In the genomic region with DNA sequence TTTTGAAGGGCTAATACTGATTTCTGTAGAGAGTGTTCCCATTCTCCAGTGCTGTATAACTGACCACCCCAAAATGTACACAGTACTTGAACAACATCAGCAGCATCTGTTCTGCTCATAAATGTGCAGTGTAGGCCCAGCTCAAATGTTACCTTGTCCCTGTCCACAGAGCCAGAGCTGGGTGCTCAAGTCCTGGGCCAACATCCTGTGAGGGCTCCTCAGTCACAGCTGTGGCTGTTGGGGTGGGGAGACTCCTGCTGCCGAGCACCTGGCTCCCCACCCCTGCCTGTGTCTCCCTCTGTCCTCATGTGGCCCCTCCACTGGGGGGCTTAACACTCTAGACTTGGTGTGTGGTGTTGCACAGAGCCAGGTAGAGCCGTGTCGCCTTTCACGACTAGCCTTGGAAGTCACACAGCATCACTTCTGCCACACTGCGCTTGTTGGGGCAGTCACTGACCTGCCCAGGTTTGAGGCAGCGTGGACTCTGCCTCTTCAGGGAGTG, we compare ENCODE assay signal across 19 cellular contexts. TPM values are rescaled to one million over a fixed set of nuclear protein-coding genes. Genes with fewer than 3 reads are reported as not detected.
DNase-seq lines count a peak whose midpoint lies in the region; ATAC-seq, FAIRE-seq and TF ChIP-seq lines count a peak whose summit lies in the region.
"Had no signal": no experiment of that assay in that cellular context is flagged by ENCODE, and none has a peak within 500 bp of the region (broad histone marks: within the 10 kb centered on the region; RNA-seq: fewer than 3 reads in every experiment).

No MANE protein-coding gene starts in this region.

- H3K4me1 Mint-ChIP-seq in CD4-positive, alpha-beta T cell (ENCODE audit: low read depth) = peaks cover 15% of the 10 kb centered on the region
- H3K4me1 Mint-ChIP-seq in CD8-positive, alpha-beta memory T cell = peaks cover 25 to 32% (median 26%) of the 10 kb centered on the region in 3 donors
- peaks cover 8 to 68% (median 36%) of the 10 kb centered on the region in 4 donors for H3K4me1 Mint-ChIP-seq in naive thymus-derived CD8-positive, alpha-beta T cell

- H3K9me3 ChIP-seq in CD4-positive, alpha-beta T cell (ENCODE audit: control insufficient read depth, low read length) = no peaks in the 10 kb centered on the region
- H3K9me3 ChIP-seq in CD8-positive, alpha-beta memory T cell (ENCODE audit: low read length) = no peaks in the 10 kb centered on the region
- no peaks in the 10 kb centered on the region for H3K9me3 ChIP-seq in K562 (replicated peaks; ENCODE audit: control insufficient read depth, insufficient read depth, low read depth, low read length)

- peak overlapping the region; percentile 65 for H3K27ac Mint-ChIP-seq in CD4-positive, alpha-beta T cell
- peak overlapping the region in 5 of 8 donors; percentile 11 to 88 (median 24) for H3K27ac Mint-ChIP-seq in CD8-positive, alpha-beta memory T cell
- H3K27ac Mint-ChIP-seq in naive thymus-derived CD8-positive, alpha-beta T cell = peak overlapping the region in 8 of 10 donors; percentile 35 to 94 (median 56)

- in situ Hi-C loops in K562 (cut with MboI) = no loop called here

- H3K9me1 ChIP-seq in K562 (ENCODE audit: control insufficient read depth, insufficient read depth, low read length) = no peaks in the 10 kb centered on the region

- WGBS in K562 (ENCODE audit: insufficient coverage, low coverage, missing lambda C conversion rate) = 80% methylated on average over 6 of the region's 6 CpGs

- H3K79me2 ChIP-seq in K562 (ENCODE audit: control insufficient read depth, insufficient read depth, low read length) = no peaks in the 10 kb centered on the region; the same call in 2 of the 3 replicates

- no TSS peak for BruUV-seq in K562 (replicated peaks; lab: Mats Ljungman, UMichigan)

- H3K9me3 Mint-ChIP-seq in CD4-positive, alpha-beta T cell = no peaks in the 10 kb centered on the region
- H3K9me3 Mint-ChIP-seq in CD8-positive, alpha-beta memory T cell = no peaks in the 10 kb centered on the region
- H3K9me3 Mint-ChIP-seq in naive thymus-derived CD8-positive, alpha-beta T cell = peaks cover 0 to 6% (median 0%) of the 10 kb centered on the region in 9 donors

- DNase-seq in CD4-positive, alpha-beta T cell = no peak
- no peak for DNase-seq in CD8-positive, alpha-beta memory T cell
- no peak for DNase-seq in K562 (ENCODE audit: extremely low read depth in 1 of 4, low spot score in 3 of 4)
- DNase-seq in naive thymus-derived CD8-positive, alpha-beta T cell = no peak
- DNase-seq in germinal center (ENCODE audit: low spot score) = no peak
- DNase-seq: ACHN; C1 segment of cervical spinal cord; COR-L47; DMS 273 treated with DMSO at 0.1 percent for 48 hours; GDM1; HCEC 1CT; NCI-H1105 treated with DMSO at 0.1 percent for 48 hours; NCI-H1694; NCI-H2081 treated with DMSO at 0.1 percent for 48 hours; NCI-H510A; NCI-H748 treated with DMSO at 0.1 percent for 48 hours; NK-92 treated with Interleukin-12 subunit alpha and Interleukin-12 subunit beta, amount 100 ng/mL, for 24 hours had no signal

- no peak for TF ChIP-seq POLR2A in K562 (conservative IDR thresholded peaks at IDR 0.05)

- no peaks in the 10 kb centered on the region for H3K4me1 ChIP-seq in CD8-positive, alpha-beta memory T cell (ENCODE audit: insufficient read depth, low read length)
- peaks cover 0 to 4% of the 10 kb centered on the region in 2 experiments; a peak in 2 of 5 replicates for H3K4me1 ChIP-seq in K562 (replicated peaks in 1 of 2; ENCODE audit: control insufficient read depth in 2 of 2, insufficient read depth in 2 of 2, low read length in 2 of 2)

- H4K20me1 ChIP-seq in K562 (replicated peaks; ENCODE audit: control insufficient read depth, insufficient read depth, low read length) = no peaks in the 10 kb centered on the region

- no peak for TF ChIP-seq CTCF in CD4-positive, alpha-beta T cell (IDR thresholded peaks at IDR 0.05)
- no peak for TF ChIP-seq CTCF in K562 (IDR thresholded peaks at IDR 0.05 in 2 of 3, conservative IDR thresholded peaks at IDR 0.05 in 1 of 3; ENCODE audit: insufficient read depth in 2 of 3, low read depth in 1 of 3, low read length in 3 of 3)

- peaks cover 92% of the 10 kb centered on the region for H3K36me3 Mint-ChIP-seq in CD4-positive, alpha-beta T cell (ENCODE audit: low read depth)
- H3K36me3 Mint-ChIP-seq in CD8-positive, alpha-beta memory T cell = peaks cover 22 to 89% (median 23%) of the 10 kb centered on the region in 3 donors
- H3K36me3 Mint-ChIP-seq in naive thymus-derived CD8-positive, alpha-beta T cell = peaks cover 19 to 78% (median 37%) of the 10 kb centered on the region in 3 donors

- no peak overlapping the region for H3K27ac ChIP-seq in CD4-positive, alpha-beta T cell (ENCODE audit: low read depth, low read length)
- H3K27ac ChIP-seq in CD8-positive, alpha-beta memory T cell (ENCODE audit: low read depth, low read length) = no peak overlapping the region
- no peak overlapping the region for H3K27ac ChIP-seq in K562 (ENCODE audit: extremely low read depth, low read depth, low read length)

- no peak overlapping the region for H3K4me3 ChIP-seq in CD8-positive, alpha-beta memory T cell (ENCODE audit: low read length)
- no peak overlapping the region for H3K4me3 ChIP-seq in K562

- CTCF ChIA-PET in CD4-positive, alpha-beta T cell (lab: Charles Lee) = no interaction called here
- CTCF ChIA-PET in CD8-positive, alpha-beta memory T cell (lab: Charles Lee) = no interaction called here
- CTCF ChIA-PET in K562 (lab: Yijun Ruan, JAX; ENCODE audit: low intra/inter-chr PET ratio) = no interaction called here

- FAIRE-seq in K562 (lab: Jason Lieb, UNC) = no peak

- no peak overlapping the region for H2AFZ ChIP-seq in K562 (ENCODE audit: low read depth, low read length)

- ATAC-seq in CD4-positive, alpha-beta T cell (ENCODE audit: poor library complexity) = no peak
- ATAC-seq in K562 (peak; percentile 32; the same call in 2 of the 3 replicates), GM19328 (IDR thresholded peaks at IDR 0.05; ENCODE audit: unreplicated experiment) (no peak), HG02938 (IDR thresholded peaks at IDR 0.05; ENCODE audit: unreplicated experiment) (no peak)
- ATAC-seq in naive thymus-derived CD8-positive, alpha-beta T cell = no peak

- no peaks in the 10 kb centered on the region for H3K27me3 Mint-ChIP-seq in CD4-positive, alpha-beta T cell
- no peaks in the 10 kb centered on the region for H3K27me3 Mint-ChIP-seq in CD8-positive, alpha-beta memory T cell
- no peaks in the 10 kb centered on the region for H3K27me3 Mint-ChIP-seq in naive thymus-derived CD8-positive, alpha-beta T cell

- H3K9ac ChIP-seq in K562 (ENCODE audit: insufficient read depth in 1 of 2, low read depth in 2 of 2, low read length in 2 of 2) = peak overlapping the region in 1 of 2 experiments; percentile 57; a peak in 2 of 4 replicates

- TF ChIP-seq EP300 in K562 (IDR thresholded peaks at IDR 0.05; ENCODE audit: low read length) = no peak

- POLR2A ChIA-PET in CD4-positive, alpha-beta T cell (lab: Charles Lee) = interaction anchor here (1.1 kb wide), 1 partner anchor 26 kb away, joined by 3 read pairs; no protein-coding TSS in a partner anchor
- POLR2A ChIA-PET in CD8-positive, alpha-beta memory T cell (lab: Charles Lee) = no interaction called here
- POLR2A ChIA-PET in K562 (lab: Yijun Ruan, JAX) = interaction anchor here (0.7 to 3.0 kb wide), 4 partner anchors 9 to 22 kb away, joined by 3 to 17 read pairs (median 5); no protein-coding TSS in a partner anchor
- POLR2A ChIA-PET in naive thymus-derived CD8-positive, alpha-beta T cell (lab: Charles Lee) = interaction anchor here (1.0 kb wide), 1 partner anchor 65 kb away, joined by 3 read pairs; no protein-coding TSS in a partner anchor

- no peak overlapping the region for H3K4me2 ChIP-seq in K562 (ENCODE audit: insufficient read depth, low read length)

- H3K4me3 Mint-ChIP-seq in CD4-positive, alpha-beta T cell = no peak overlapping the region
- no peak overlapping the region for H3K4me3 Mint-ChIP-seq in CD8-positive, alpha-beta memory T cell
- H3K4me3 Mint-ChIP-seq in naive thymus-derived CD8-positive, alpha-beta T cell = peak overlapping the region in 1 of 10 donors; percentile 34

- TF ChIP-seq RAD21 in K562 (CRISPR knock-in tag; conservative IDR thresholded peaks at IDR 0.05 in 1 of 2, IDR thresholded peaks at IDR 0.05 in 1 of 2) = no peak

- H3K27me3 ChIP-seq in CD4-positive, alpha-beta T cell (ENCODE audit: control insufficient read depth, insufficient read depth, low read length) = no peaks in the 10 kb centered on the region
- H3K27me3 ChIP-seq in CD8-positive, alpha-beta memory T cell (ENCODE audit: insufficient read depth, low read length, poor library complexity, severe bottlenecking) = no peaks in the 10 kb centered on the region
- H3K27me3 ChIP-seq in K562 (ENCODE audit: control insufficient read depth in 2 of 2, insufficient read depth in 2 of 2, low read length in 2 of 2) = no peaks in the 10 kb centered on the region

- H3K36me3 ChIP-seq in CD8-positive, alpha-beta memory T cell (ENCODE audit: insufficient read depth, low read length) = peaks cover 44% of the 10 kb centered on the region
- peaks cover 49% of the 10 kb centered on the region; the same call in 1 of the 3 replicates for H3K36me3 ChIP-seq in K562 (ENCODE audit: control insufficient read depth, insufficient read depth, low read length)

- intact Hi-C loops in CD4-positive, alpha-beta T cell (cut with DNase I, micrococcal nuclease) = no loop called here
- intact Hi-C loops in K562 (cut with micrococcal nuclease) = no loop called here

RNA-seq across cellular contexts. Expression of gene DIP2A, which starts 30.5 kb away (rescaled TPM):
- 10 to 100 TPM; 61.2 to 66.1 TPM for total RNA-seq in CD4-positive, alpha-beta T cell
- total RNA-seq in CD8-positive, alpha-beta memory T cell = 10 to 100 TPM; 29.7 to 29.9 TPM
- 32.6 TPM for polyA plus RNA-seq in CD8-positive, alpha-beta memory T cell
- 344 and 474 TPM in 2 replicates for total RNA-seq in K562 (2011; cell fraction: chromatin; rRNA removed; ENCODE audit: low replicate concordance)
- 211 and 231 TPM in 2 replicates for total RNA-seq in K562 (2011; cell fraction: nucleolus; rRNA removed)
- total RNA-seq in K562 (2011; cell fraction: nucleoplasm; rRNA removed) = 245 and 258 TPM in 2 replicates
- 13.8 and 19.7 TPM in 2 replicates for total RNA-seq in K562 (2014; rRNA removed)
- total RNA-seq in K562 (2014; rRNA removed; fragmentation: Illumina TruSeq; extraction: Trizol) = 14.9 and 19.1 TPM in 2 replicates
- total RNA-seq in K562 (2015; rRNA removed; fragmentation: Illumina TruSeq; extraction: Trizol) = 19.6 and 20.3 TPM in 2 replicates
- 31.1 and 32.3 TPM in 2 replicates for total RNA-seq in K562 (2021)
- polyA plus RNA-seq in K562 (2011; rRNA removed) = 34.5 and 41.3 TPM in 2 replicates
- polyA plus RNA-seq in K562 (2011; cell fraction: cytosol; rRNA removed) = 22.5 and 24.1 TPM in 2 replicates
- polyA plus RNA-seq in K562 (2011; cell fraction: nucleus; rRNA removed) = 167 and 196 TPM in 2 replicates
- 21.7 and 36.7 TPM in 2 replicates for polyA plus RNA-seq in K562 (2012)
- 21.3 and 23.9 TPM in 2 replicates for polyA plus RNA-seq in K562 (2014; fragmentation: Illumina TruSeq; extraction: Trizol)
- polyA plus RNA-seq in K562 (2014; fragmentation: Nextera tagmentation; extraction: Ambion mirVana) = 1 to 10 TPM; 4.3 to 4.6 TPM
- 30.0 and 31.1 TPM in 2 replicates for polyA plus RNA-seq in K562 (2014; rRNA removed)
- polyA minus RNA-seq in K562 (2011; rRNA and poly(A)+ RNA removed) = 48.3 and 48.8 TPM in 2 replicates
- polyA minus RNA-seq in K562 (2011; cell fraction: cytosol; rRNA and poly(A)+ RNA removed) = 21.6 and 23.7 TPM in 2 replicates
- polyA minus RNA-seq in K562 (2011; cell fraction: nucleus; rRNA and poly(A)+ RNA removed) = 89.9 and 113 TPM in 2 replicates
- 100 to 1,000 TPM; 158 to 163 TPM for total RNA-seq in naive thymus-derived CD8-positive, alpha-beta T cell
- 10 to 100 TPM; 26.8 to 33.6 (median 28.6) TPM for polyA plus RNA-seq in naive thymus-derived CD8-positive, alpha-beta T cell
